Comparison of ENCODE assay signal across 8 cellular contexts in the genomic region with DNA sequence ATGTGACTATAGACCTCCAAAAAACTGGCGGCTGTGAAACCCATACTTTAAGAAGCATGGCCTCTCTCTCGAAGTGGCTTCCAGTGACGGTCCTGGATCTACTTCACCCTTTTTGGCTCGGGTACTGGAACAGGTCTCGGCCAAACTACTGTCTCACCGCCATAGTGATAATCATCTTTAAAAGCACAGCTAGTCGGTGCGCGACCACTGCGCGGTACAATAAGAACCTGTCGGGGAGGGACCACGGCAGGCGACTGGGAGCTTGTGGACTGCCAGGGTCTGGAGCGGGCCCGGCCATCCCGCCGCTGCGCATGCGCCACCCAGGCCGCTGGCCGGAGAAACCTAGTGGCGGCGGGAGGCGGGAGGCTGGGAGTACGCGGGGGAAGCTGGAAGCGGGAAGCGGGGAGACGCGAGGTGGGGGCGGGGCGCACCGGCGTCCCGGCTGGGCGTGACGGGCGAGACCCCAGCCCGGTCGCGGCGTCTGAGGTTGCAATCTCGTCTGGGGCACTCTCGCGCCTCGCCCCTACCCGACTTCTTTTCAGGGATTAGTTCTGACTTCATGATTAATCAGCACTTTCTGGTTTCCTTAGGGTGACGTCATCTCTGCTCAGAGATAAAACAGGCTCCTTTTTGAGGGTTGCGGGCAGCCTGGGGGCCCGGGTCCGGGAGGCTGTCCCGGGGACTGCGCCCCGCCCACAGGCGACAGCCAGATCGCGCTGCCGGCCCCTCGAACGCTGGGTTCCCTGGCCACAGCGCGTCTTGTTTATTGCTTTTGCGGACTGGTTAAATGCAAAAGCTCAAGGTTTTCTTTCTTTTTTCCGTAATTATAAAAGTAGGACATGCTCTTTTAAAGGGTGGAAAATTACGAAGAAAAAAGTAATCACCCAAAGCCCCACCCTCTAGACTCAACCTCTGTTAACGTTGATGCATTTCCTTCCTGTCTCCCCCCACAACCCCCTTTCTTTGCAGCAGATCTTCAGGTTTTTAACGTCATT.
DNase-seq lines count a peak whose midpoint lies in the region; ATAC-seq and TF ChIP-seq lines count a peak whose summit lies in the region.

No MANE protein-coding gene starts in this region.

- TF ChIP-seq EP300 in upper lobe of left lung (IDR thresholded peaks at IDR 0.05): peak in 1 of 4 donors; percentile 17

- DNase-seq in HEK293T (ENCODE audit: extremely low spot score) (peak; percentile 93), MV-4-11 (lab: John Stamatoyannopoulos, UW) (peak; percentile 88), T follicular helper cell (ENCODE audit: low read depth) (peak; percentile 77), adrenal gland (peak; percentile 87 to 93 (median 92)), left cardiac atrium (peak; percentile 92), posterior cingulate gyrus (peak; percentile 80 to 98 (median 86)), upper lobe of left lung (peak; percentile 90 to 97)

- H3K9me3 ChIP-seq in adrenal gland (replicated peaks in 1 of 3) (no peaks in the 10 kb centered on the region), upper lobe of left lung (no peaks in the 10 kb centered on the region)

- TF ChIP-seq CTCF in adrenal gland (IDR thresholded peaks at IDR 0.05): peak in 4 of 6 experiments; percentile 12 to 35 (median 20)
- TF ChIP-seq CTCF in upper lobe of left lung (IDR thresholded peaks at IDR 0.05): peak in 4 of 6 experiments; percentile 11 to 44 (median 40)

- H3K4me3 ChIP-seq in GM08714 (ENCODE audit: low read length) (peak overlapping the region; percentile 65), adrenal gland (peak overlapping the region in 3 of 4 donors; percentile 26 to 79 (median 31)), upper lobe of left lung (peak overlapping the region; percentile 40 to 68 (median 59))

- H3K27ac ChIP-seq in adrenal gland (peak overlapping the region; percentile 37 to 99 (median 87)), upper lobe of left lung (peak overlapping the region; percentile 93 to 96 (median 94))

- TF ChIP-seq POLR2A in adrenal gland (IDR thresholded peaks at IDR 0.05): peak; percentile 42 to 61
- TF ChIP-seq POLR2A in upper lobe of left lung (IDR thresholded peaks at IDR 0.05): peak in 3 of 4 donors; percentile 40 to 72 (median 42)

- CTCF ChIA-PET in HEK293T (lab: Yijun Ruan, JAX): interaction anchor here (0.6 kb wide), 1 partner anchor 759 kb away, joined by 3 read pairs; no protein-coding TSS in a partner anchor

- POLR2A ChIA-PET in HEK293T (lab: Yijun Ruan, JAX): interaction anchor here (0.7 to 1.3 kb wide), 8 partner anchors 9 to 446 kb away, joined by 3 to 5 read pairs (median 4); a partner anchor contains a TSS

- WGBS in adrenal gland, 4 donors: 1 to 2% (median 1%) methylated on average over 34 to 68 of the region's 68 CpGs
- 1 to 4% methylated on average over 25 to 66 of the region's 68 CpGs for WGBS in upper lobe of left lung, 2 donors

- intact Hi-C loops in adrenal gland (cut with DNase I): no loop called here
- intact Hi-C loops in left cardiac atrium (cut with DNase I): loop anchor here in 1 of 2 donors (10.0 kb wide), 1 partner anchor 59 kb away; no protein-coding TSS in a partner anchor
- intact Hi-C loops in posterior cingulate gyrus (cut with DNase I): loop anchor here (5.0 kb wide), 1 partner anchor 447 kb away; a partner anchor contains a TSS

- H3K36me3 ChIP-seq in adrenal gland (replicated peaks in 1 of 2) (no peaks in the 10 kb centered on the region), upper lobe of left lung (no peaks in the 10 kb centered on the region)

- H3K4me1 ChIP-seq in adrenal gland (replicated peaks in 1 of 2) (peaks cover 0 to 7% of the 10 kb centered on the region in 2 donors), upper lobe of left lung (peaks cover 11 to 34% (median 22%) of the 10 kb centered on the region in 4 donors)

- no peaks in the 10 kb centered on the region for H3K27me3 ChIP-seq in adrenal gland
- no peaks in the 10 kb centered on the region for H3K27me3 ChIP-seq in upper lobe of left lung

- peak; percentile 96 for ATAC-seq in left cardiac atrium
- ATAC-seq in upper lobe of left lung (ENCODE audit: low FRiP score in 2 of 2): peak; percentile 92 to 93

TF ChIP-seq in HEK293T, 16 proteins besides CTCF, POLR2A, EP300 and RAD21:
- no peak for TF ChIP-seq NFRKB (IDR thresholded peaks at IDR 0.05)
- TF ChIP-seq FOXK2 (IDR thresholded peaks at IDR 0.05): no peak
- TF ChIP-seq LEF1 (IDR thresholded peaks at IDR 0.05; ENCODE audit: borderline replicate concordance): 0 out of 2 replicates have a peak, but pooled peaks have one; percentile 51
- TF ChIP-seq L3MBTL2 (conservative IDR thresholded peaks at IDR 0.05): peak; percentile 83
- TF ChIP-seq FOXM1 (IDR thresholded peaks at IDR 0.05; ENCODE audit: borderline replicate concordance): no peak
- no peak for TF ChIP-seq ARNT (IDR thresholded peaks at IDR 0.05)
- TF ChIP-seq, protein P1, sequence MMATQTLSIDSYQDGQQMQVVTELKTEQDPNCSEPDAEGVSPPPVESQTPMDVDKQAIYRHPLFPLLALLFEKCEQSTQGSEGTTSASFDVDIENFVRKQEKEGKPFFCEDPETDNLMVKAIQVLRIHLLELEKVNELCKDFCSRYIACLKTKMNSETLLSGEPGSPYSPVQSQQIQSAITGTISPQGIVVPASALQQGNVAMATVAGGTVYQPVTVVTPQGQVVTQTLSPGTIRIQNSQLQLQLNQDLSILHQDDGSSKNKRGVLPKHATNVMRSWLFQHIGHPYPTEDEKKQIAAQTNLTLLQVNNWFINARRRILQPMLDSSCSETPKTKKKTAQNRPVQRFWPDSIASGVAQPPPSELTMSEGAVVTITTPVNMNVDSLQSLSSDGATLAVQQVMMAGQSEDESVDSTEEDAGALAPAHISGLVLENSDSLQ (IDR thresholded peaks at IDR 0.05): no peak

Comparison
In these comparisons a context has a peak if more than half of its experiments do, and no peak if none do; other contexts are left out.
1. Peak in every context shown above with its lines: DNase-seq, ATAC-seq, H3K4me3 ChIP-seq and H3K27ac ChIP-seq.